Comparison of ENCODE assay signal across 18 cellular contexts in the genomic region with DNA sequence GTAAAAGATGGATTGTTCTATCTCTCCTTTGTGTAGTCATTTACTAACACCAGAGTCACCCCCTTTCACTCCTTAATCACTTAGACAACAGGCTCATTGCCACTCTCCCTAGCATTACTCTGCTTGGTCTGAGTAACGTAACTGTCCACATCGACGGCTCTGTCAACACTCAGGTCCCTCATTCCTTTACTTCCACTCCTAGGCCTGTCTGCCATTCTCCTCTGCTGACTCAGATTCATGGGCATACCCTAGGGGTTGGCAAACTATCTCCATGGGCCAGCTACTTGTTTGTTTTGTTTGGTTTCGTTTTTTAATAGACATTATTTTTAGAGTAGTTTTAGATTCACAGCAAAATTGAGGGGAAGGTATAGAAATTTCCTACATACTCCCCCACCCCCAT.
DNase-seq lines count a peak whose midpoint lies in the region; ATAC-seq and TF ChIP-seq lines count a peak whose summit lies in the region.
"Had no signal": no experiment of that assay in that cellular context is flagged by ENCODE, and none has a peak within 500 bp of the region (broad histone marks: within the 10 kb centered on the region; RNA-seq: fewer than 3 reads in every experiment).

No MANE protein-coding gene starts in this region.

- peaks cover 5% of the 10 kb centered on the region for H3K4me1 Mint-ChIP-seq in neural progenitor cell
- H3K4me1 Mint-ChIP-seq: GM23338 had no signal

- no peaks in the 10 kb centered on the region for H3K9me3 ChIP-seq in MG63
- H3K9me3 ChIP-seq in neural progenitor cell (ENCODE audit: low read depth), result no peaks in the 10 kb centered on the region
- H3K9me3 ChIP-seq: BLaER1 treated with 17β-estradiol and CSF1 and Interleukin-3, amounts not matched to agents 10 nM and 100 nM; Peyer's patch had no signal

- no peak overlapping the region for H4K8ac ChIP-seq in mesendoderm (ENCODE audit: low read depth, low read length)

- no peak overlapping the region for H4K5ac ChIP-seq in mesendoderm (ENCODE audit: low read length)

- no peak overlapping the region for H3K4me2 ChIP-seq in mesendoderm (ENCODE audit: low read length)
- no peak overlapping the region for H3K4me2 ChIP-seq in neural progenitor cell
- H3K4me2 ChIP-seq: BLaER1 treated with 17β-estradiol and CSF1 and Interleukin-3, amounts not matched to agents 10 nM and 100 nM; GM23338 had no signal

- H2BK5ac ChIP-seq in mesendoderm (ENCODE audit: low read length), result no peak overlapping the region

- H3K4ac ChIP-seq in mesendoderm (ENCODE audit: low read depth, low read length), result no peak overlapping the region

- no peaks in the 10 kb centered on the region for H4K20me1 ChIP-seq in neural progenitor cell (ENCODE audit: low read depth)
- H4K20me1 ChIP-seq: BLaER1 treated with 17β-estradiol and CSF1 and Interleukin-3, amounts not matched to agents 10 nM and 100 nM had no signal

- no peak overlapping the region for H3K27ac Mint-ChIP-seq in neural progenitor cell
- H3K27ac Mint-ChIP-seq: GM23338 had no signal

- no CpG with 5 or more reads among the region's 4 CpGs for WGBS in mesendoderm (ENCODE audit: extremely low coverage, insufficient coverage, low lambda C conversion rate)

- no peaks in the 10 kb centered on the region for H3K27me3 ChIP-seq in MG63
- no peaks in the 10 kb centered on the region for H3K27me3 ChIP-seq in mesendoderm (ENCODE audit: insufficient read depth, low read length, poor library complexity)
- H3K27me3 ChIP-seq in neural progenitor cell, result no peaks in the 10 kb centered on the region
- H3K27me3 ChIP-seq: BLaER1 treated with 17β-estradiol and CSF1 and Interleukin-3, amounts not matched to agents 10 nM and 100 nM; Peyer's patch had no signal

- H3K27ac ChIP-seq in mesendoderm (ENCODE audit: low read depth, low read length) (no peak overlapping the region), neural progenitor cell (no peak overlapping the region)
- H3K27ac ChIP-seq: BLaER1 treated with 17β-estradiol and CSF1 and Interleukin-3, amounts not matched to agents 10 nM and 100 nM; Peyer's patch had no signal

- H3K4me3 ChIP-seq in MG63 (no peak overlapping the region), mesendoderm (ENCODE audit: low read length) (no peak overlapping the region), neural progenitor cell (no peak overlapping the region)
- H3K4me3 ChIP-seq: BLaER1 treated with 17β-estradiol and CSF1 and Interleukin-3, amounts not matched to agents 10 nM and 100 nM; GM23338; Peyer's patch had no signal

- H3K9ac ChIP-seq in mesendoderm (ENCODE audit: low read length) (no peak overlapping the region), neural progenitor cell (no peak overlapping the region)
- H3K9ac ChIP-seq: BLaER1 treated with 17β-estradiol and CSF1 and Interleukin-3, amounts not matched to agents 10 nM and 100 nM had no signal

- no peak overlapping the region for H2BK15ac ChIP-seq in mesendoderm (replicated peaks; ENCODE audit: low read depth)

- no peaks in the 10 kb centered on the region for H3K36me3 Mint-ChIP-seq in neural progenitor cell

- H3K4me1 ChIP-seq in mesendoderm (ENCODE audit: control insufficient read depth, low read depth, low read length) (no peaks in the 10 kb centered on the region), neural progenitor cell (no peaks in the 10 kb centered on the region)
- H3K4me1 ChIP-seq: Peyer's patch had no signal

- TF ChIP-seq CTCF in neural progenitor cell (IDR thresholded peaks at IDR 0.05), result no peak

- H3K4me3 Mint-ChIP-seq in neural progenitor cell, result no peak overlapping the region
- H3K4me3 Mint-ChIP-seq: GM23338 had no signal

- no peak overlapping the region for H2AFZ ChIP-seq in neural progenitor cell (replicated peaks)
- H2AFZ ChIP-seq: GM23338 had no signal

- H3F3A ChIP-seq in neural progenitor cell (ENCODE audit: low read depth), result no peaks in the 10 kb centered on the region

- H3K9me3 Mint-ChIP-seq in neural progenitor cell, result peaks cover 5% of the 10 kb centered on the region

- no peaks in the 10 kb centered on the region for H3K27me3 Mint-ChIP-seq in neural progenitor cell (ENCODE audit: insufficient read depth, low read depth)

- H2AK5ac ChIP-seq in mesendoderm (ENCODE audit: low read length), result no peak overlapping the region

- no peak overlapping the region for H2BK120ac ChIP-seq in mesendoderm (ENCODE audit: low read depth, low read length)

- H3K36me3 ChIP-seq in MG63 (no peaks in the 10 kb centered on the region), mesendoderm (ENCODE audit: control insufficient read depth, insufficient read depth, low read length) (no peaks in the 10 kb centered on the region), neural progenitor cell (no peaks in the 10 kb centered on the region)
- H3K36me3 ChIP-seq: BLaER1 treated with 17β-estradiol and CSF1 and Interleukin-3, amounts not matched to agents 10 nM and 100 nM; Peyer's patch had no signal

- ATAC-seq in HG03139 (IDR thresholded peaks at IDR 0.05; ENCODE audit: unreplicated experiment), result no peak
- ATAC-seq: GM23338 had no signal

- peak; percentile 58 for DNase-seq in DMS53 (lab: John Stamatoyannopoulos, UW)
- peak; percentile 22 for DNase-seq in MG63
- DNase-seq in astrocyte of the hippocampus (ENCODE audit: low read depth, low spot score), result peak; percentile 25
- peak; percentile 5 for DNase-seq in mesendoderm
- DNase-seq in CD1c-positive myeloid dendritic cell (ENCODE audit: extremely low spot score), result no peak
- DNase-seq in amygdala (lab: John Stamatoyannopoulos, UW), result no peak
- no peak for DNase-seq in neural progenitor cell (ENCODE audit: low spot score)
- DNase-seq: DMS 273 treated with DMSO at 0.1 percent for 48 hours, KBM-7, NCI-H1092, NCI-H1694, NCI-H2107, NCI-H524 treated with DMSO at 0.1 percent for 48 hours, Peyer's patch, Right ventricle myocardium superior had no signal

- H3K18ac ChIP-seq in mesendoderm (ENCODE audit: low read length), result no peak overlapping the region

- H3K79me2 ChIP-seq in mesendoderm (ENCODE audit: control insufficient read depth, insufficient read depth, low read length), result no peaks in the 10 kb centered on the region
- H3K79me2 ChIP-seq in neural progenitor cell (ENCODE audit: low read depth), result no peaks in the 10 kb centered on the region

- no peaks in the 10 kb centered on the region for H3K79me1 ChIP-seq in mesendoderm (ENCODE audit: low read length)

- no peak overlapping the region for H3K23ac ChIP-seq in mesendoderm (ENCODE audit: low read length)

- H3K56ac ChIP-seq in mesendoderm (ENCODE audit: low read length), result no peak overlapping the region

Comparison
In these comparisons a context has a peak if more than half of its experiments do, and no peak if none do; other contexts are left out.
1. DNase-seq: peak in DMS53 (single experiment), MG63 (single experiment), astrocyte of the hippocampus (single experiment) and mesendoderm (single experiment); none in CD1c-positive myeloid dendritic cell (single experiment), amygdala (0 of 56) and neural progenitor cell (single experiment).